25 cellular contexts compared by ENCODE assay signal in the genomic region with DNA sequence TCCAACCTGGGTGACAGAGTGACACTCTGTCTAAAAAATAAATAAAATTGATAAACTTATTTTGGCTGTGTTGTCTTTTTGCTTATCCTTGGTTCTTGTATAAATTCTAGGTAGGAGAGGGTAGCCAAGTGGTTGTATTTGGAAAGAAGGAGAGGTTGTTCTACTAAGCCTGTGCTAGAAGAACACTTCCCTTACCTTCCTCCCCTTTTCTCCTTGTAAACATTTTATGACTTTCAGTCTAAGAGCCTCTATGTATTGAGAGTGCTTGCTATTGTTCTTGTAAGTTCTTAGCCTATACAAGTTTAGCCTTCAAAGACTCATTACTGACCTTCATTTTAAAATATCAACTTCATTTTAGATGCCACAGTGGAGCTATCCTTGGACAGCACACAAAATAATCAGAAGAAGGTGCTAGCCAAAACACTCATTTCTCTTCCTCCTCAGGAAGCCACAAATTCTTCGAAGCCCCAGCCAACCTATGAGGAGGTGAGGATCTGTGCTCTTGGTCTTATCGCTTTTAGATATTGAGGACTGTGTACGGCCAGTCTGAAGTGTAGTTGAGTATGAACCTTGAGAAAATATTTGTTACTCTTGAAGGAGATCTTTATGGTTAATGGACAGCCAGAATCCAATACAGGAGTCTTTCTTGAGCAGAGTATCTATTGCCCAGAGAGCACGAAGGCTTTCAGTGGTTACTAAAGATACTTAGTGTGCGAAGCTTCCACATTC. TPM values are rescaled to one million over a fixed set of nuclear protein-coding genes. Genes with fewer than 3 reads are reported as not detected.
A peak's percentile ranks its signal among the peaks of the same experiment; 100 is the strongest.
DNase-seq lines count a peak whose midpoint lies in the region; ATAC-seq and TF ChIP-seq lines count a peak whose summit lies in the region.
"Had no signal": no experiment of that assay in that cellular context is flagged by ENCODE, and none has a peak within 500 bp of the region (broad histone marks: within the 10 kb centered on the region; RNA-seq: fewer than 3 reads in every experiment).

No MANE protein-coding gene starts in this region.

- H3K36me3 Mint-ChIP-seq in activated T-cell treated with anti-CD3 and anti-CD28 coated beads, Interleukin-2, amount 50 U/mL, for 24 hours (ENCODE audit: low read depth) = peaks cover 92% of the 10 kb centered on the region
- H3K36me3 Mint-ChIP-seq in progenitor cell of endocrine pancreas (ENCODE audit: insufficient read depth) = peaks cover 25% of the 10 kb centered on the region

- no peaks in the 10 kb centered on the region for H3K27me3 Mint-ChIP-seq in activated T-cell treated with anti-CD3 and anti-CD28 coated beads, Interleukin-2, amount 50 U/mL, for 24 hours
- H3K27me3 Mint-ChIP-seq in progenitor cell of endocrine pancreas = no peaks in the 10 kb centered on the region
- H3K27me3 Mint-ChIP-seq: CD4-positive, alpha-beta T cell had no signal

- H3K9me3 Mint-ChIP-seq in activated T-cell treated with anti-CD3 and anti-CD28 coated beads, Interleukin-2, amount 50 U/mL, for 24 hours = no peaks in the 10 kb centered on the region
- H3K9me3 Mint-ChIP-seq in progenitor cell of endocrine pancreas (ENCODE audit: low read depth) = no peaks in the 10 kb centered on the region
- H3K9me3 Mint-ChIP-seq: CD4-positive, alpha-beta T cell had no signal

- intact Hi-C loops in upper lobe of right lung (cut with DNase I) = no loop called here

- peaks cover 1% of the 10 kb centered on the region for H3K4me1 Mint-ChIP-seq in activated T-cell treated with anti-CD3 and anti-CD28 coated beads, Interleukin-2, amount 50 U/mL, for 24 hours (ENCODE audit: low read depth)
- peaks cover 4% of the 10 kb centered on the region for H3K4me1 Mint-ChIP-seq in progenitor cell of endocrine pancreas (ENCODE audit: low read depth)

- no peak for TF ChIP-seq CTCF in progenitor cell of endocrine pancreas (IDR thresholded peaks at IDR 0.05; ENCODE audit: unreplicated experiment)
- no peak for TF ChIP-seq CTCF in upper lobe of right lung (IDR thresholded peaks at IDR 0.05)

- peak overlapping the region; percentile 47 for H3K27ac Mint-ChIP-seq in activated T-cell treated with anti-CD3 and anti-CD28 coated beads, Interleukin-2, amount 50 U/mL, for 24 hours
- peak overlapping the region; percentile 35 for H3K27ac Mint-ChIP-seq in progenitor cell of endocrine pancreas
- H3K27ac Mint-ChIP-seq: CD4-positive, alpha-beta T cell had no signal

- no peak for DNase-seq in activated T-cell treated with anti-CD3 and anti-CD28 coated beads, Interleukin-2, amount 50 U/mL, for 24 hours
- DNase-seq in activated T-cell treated with anti-CD3 and anti-CD28 coated beads for 4 hours = no peak
- no peak for DNase-seq in progenitor cell of endocrine pancreas (ENCODE audit: low spot score, unreplicated experiment)
- DNase-seq in upper lobe of right lung = no peak
- no peak for DNase-seq in activated naive CD4-positive, alpha-beta T cell treated with anti-CD3 and anti-CD28 coated beads, Interleukin-2, amount 50 U/mL, for 16 hours
- no peak for DNase-seq in NOMO-1 treated with DMSO at 0.1 percent for 48 hours (lab: John Stamatoyannopoulos, UW; ENCODE audit: unreplicated experiment)
- DNase-seq: CD4-positive, alpha-beta T cell; HCEC 1CT; Kasumi-1; NCI-H1092 treated with DMSO at 0.1 percent for 48 hours; NCI-H1436; NCI-H187; NCI-H2081 treated with DMSO at 0.1 percent for 48 hours; NCI-H2171; NCI-H226; NCI-H510A; NCI-H69; SHP77 had no signal

- no peak overlapping the region for H3K4me3 Mint-ChIP-seq in activated T-cell treated with anti-CD3 and anti-CD28 coated beads, Interleukin-2, amount 50 U/mL, for 24 hours
- no peak overlapping the region for H3K4me3 Mint-ChIP-seq in progenitor cell of endocrine pancreas (ENCODE audit: low read depth)
- H3K4me3 Mint-ChIP-seq: CD4-positive, alpha-beta T cell had no signal

- H3K27me3 ChIP-seq in layer of hippocampus (ENCODE audit: control insufficient read depth, insufficient read depth, low read length) = no peaks in the 10 kb centered on the region
- no peaks in the 10 kb centered on the region for H3K27me3 ChIP-seq in upper lobe of right lung
- H3K27me3 ChIP-seq: BLaER1 had no signal

- no peak overlapping the region for H3K4me3 ChIP-seq in upper lobe of right lung
- H3K4me3 ChIP-seq: BLaER1, K562 had no signal

- H3K4me1 ChIP-seq in upper lobe of right lung = peaks cover 21% of the 10 kb centered on the region
- H3K4me1 ChIP-seq: BLaER1 had no signal

- ATAC-seq in upper lobe of right lung (peak; percentile 93), HG03045 (IDR thresholded peaks at IDR 0.05; ENCODE audit: unreplicated experiment) (no peak)
- ATAC-seq: K562, Panc1 had no signal

- H3K27ac ChIP-seq in layer of hippocampus (ENCODE audit: low read depth, low read length) = peak overlapping the region; percentile 36
- H3K27ac ChIP-seq in upper lobe of right lung = no peak overlapping the region
- H3K27ac ChIP-seq: BLaER1, RWPE1 had no signal

- H3K9me3 ChIP-seq in upper lobe of right lung = no peaks in the 10 kb centered on the region
- H3K9me3 ChIP-seq: BLaER1 had no signal

- H3K36me3 ChIP-seq in upper lobe of right lung = peaks cover 99% of the 10 kb centered on the region

RNA-seq across cellular contexts. Expression of a gene that starts 22.1 kb away (rescaled TPM):
- total RNA-seq in progenitor cell of endocrine pancreas = 91.4 and 95.9 TPM in 2 replicates
- 162 TPM for total RNA-seq in upper lobe of right lung

RNA-seq across cellular contexts. Expression of a gene that starts 24.3 kb away (rescaled TPM):
- 52.6 and 54.4 TPM in 2 replicates for total RNA-seq in progenitor cell of endocrine pancreas
- total RNA-seq in upper lobe of right lung = 54.9 TPM

RNA-seq across cellular contexts. Expression of a gene that starts 33.6 kb away (rescaled TPM):
- total RNA-seq in progenitor cell of endocrine pancreas = 7.3 and 8.1 TPM in 2 replicates
- 28.3 TPM for total RNA-seq in upper lobe of right lung
- total RNA-seq: Daoy had no signal

RNA-seq across cellular contexts. Expression of a gene that starts 44.9 kb away (rescaled TPM):
- total RNA-seq in progenitor cell of endocrine pancreas (491 and 499 TPM in 2 replicates), upper lobe of right lung (389 TPM)
